22 cellular contexts compared by ENCODE assay signal in the genomic region with DNA sequence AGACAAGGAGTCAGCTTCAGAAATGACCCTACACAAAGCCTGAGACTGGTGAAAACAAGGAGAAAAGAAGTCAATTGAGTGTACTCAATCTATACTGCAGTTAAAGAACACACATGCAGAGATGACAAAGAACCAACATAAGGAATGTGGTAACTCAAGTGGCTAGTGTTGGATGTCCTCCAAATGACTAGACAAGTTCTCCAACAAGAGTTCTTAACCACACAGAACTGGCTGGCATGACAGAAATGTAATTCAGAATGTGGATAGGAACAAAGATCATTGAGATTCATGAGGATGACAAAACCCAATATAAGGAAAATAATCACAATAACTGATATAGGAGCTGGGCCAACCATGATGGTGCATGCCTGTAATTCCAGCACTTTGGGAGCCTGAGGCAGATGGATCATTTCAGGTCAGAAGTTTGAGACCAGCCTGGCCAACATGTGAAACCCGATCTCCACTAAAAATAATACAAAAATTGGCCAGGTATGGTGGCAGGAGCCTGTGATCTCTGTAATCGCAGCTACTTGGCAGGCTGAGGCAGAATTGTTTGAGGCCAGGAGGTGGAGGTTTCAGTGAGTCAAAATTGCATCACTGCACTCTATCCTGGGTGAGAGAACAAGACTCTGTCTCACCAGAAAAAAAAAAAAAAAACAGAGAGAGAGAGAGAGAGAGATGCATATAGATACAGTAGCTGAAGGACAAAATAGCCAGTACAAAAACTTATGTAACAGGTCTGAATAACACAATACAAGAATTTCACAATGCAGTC.
DNase-seq lines count a peak whose midpoint lies in the region; FAIRE-seq and TF ChIP-seq lines count a peak whose summit lies in the region.
"Had no signal": no experiment of that assay in that cellular context is flagged by ENCODE, and none has a peak within 500 bp of the region (broad histone marks: within the 10 kb centered on the region; RNA-seq: fewer than 3 reads in every experiment).

No MANE protein-coding gene starts in this region.

- H4K20me1 ChIP-seq in endothelial cell of umbilical vein (replicated peaks; ENCODE audit: control insufficient read depth, extremely low read depth, insufficient read depth, low read length), result no peaks in the 10 kb centered on the region
- H4K20me1 ChIP-seq: BLaER1 treated with 17β-estradiol and CSF1 and Interleukin-3, amounts not matched to agents 10 nM and 100 nM had no signal

- POLR2A ChIA-PET in endothelial cell of umbilical vein (lab: Charles Lee), result no interaction called here

- H3K4me3 ChIP-seq in AG10803 (ENCODE audit: low read length), result no peak overlapping the region
- no peak overlapping the region for H3K4me3 ChIP-seq in endothelial cell of umbilical vein (replicated peaks in 1 of 3; ENCODE audit: insufficient read depth in 1 of 3, low read depth in 1 of 3, low read length in 3 of 3)
- no peak overlapping the region for H3K4me3 ChIP-seq in mesenchymal stem cell (ENCODE audit: insufficient read depth in 1 of 2, low read depth in 1 of 2, low read length in 2 of 2)
- H3K4me3 ChIP-seq in esophagus muscularis mucosa, result no peak overlapping the region
- H3K4me3 ChIP-seq: A549; BLaER1 treated with 17β-estradiol and CSF1 and Interleukin-3, amounts not matched to agents 10 nM and 100 nM; HAP-1 had no signal

- H3K9me3 ChIP-seq in endothelial cell of umbilical vein (replicated peaks; ENCODE audit: control insufficient read depth, insufficient read depth, low read length) (no peaks in the 10 kb centered on the region), mesenchymal stem cell (ENCODE audit: control insufficient read depth, low read length) (no peaks in the 10 kb centered on the region), esophagus muscularis mucosa (no peaks in the 10 kb centered on the region)
- H3K9me3 ChIP-seq: A549; BLaER1 treated with 17β-estradiol and CSF1 and Interleukin-3, amounts not matched to agents 10 nM and 100 nM; HAP-1 had no signal

- H2BK120ac ChIP-seq in mesenchymal stem cell (ENCODE audit: low read depth, low read length), result no peak overlapping the region

- DNase-seq in AG10803 (ENCODE audit: low read depth) (peak; percentile 0), MV-4-11 (lab: John Stamatoyannopoulos, UW) (peak; percentile 48), endothelial cell of umbilical vein (ENCODE audit: low read depth, low spot score) (no peak), mesenchymal stem cell (peak; percentile 45), esophagus muscularis mucosa (ENCODE audit: extremely low spot score) (no peak), medulla oblongata (ENCODE audit: extremely low spot score) (no peak), H54 (ENCODE audit: insufficient read length, low spot score) (no peak)
- DNase-seq in stimulated activated CD4-positive, alpha-beta T cell treated with anti-CD3 and anti-CD28 coated beads, Interleukin-2, amount 100 ng/mL, for 48 hours, result no peak
- DNase-seq: Calu3; CD8-positive, alpha-beta T cell; Karpas-422; NCI-H1105; NCI-H2081; NCI-H2227 treated with DMSO at 0.1 percent for 48 hours; NCI-H524; NCI-H82; OCI-M1; SIG-M5 had no signal

- TF ChIP-seq POLR2A in endothelial cell of umbilical vein (IDR thresholded peaks at IDR 0.05; ENCODE audit: low read depth, low read length) (no peak), esophagus muscularis mucosa (IDR thresholded peaks at IDR 0.05; ENCODE audit: low read depth) (no peak), H54 (IDR thresholded peaks at IDR 0.05; ENCODE audit: low read depth, low read length) (no peak)

- peak; percentile 21 for FAIRE-seq in endothelial cell of umbilical vein (lab: Jason Lieb, UNC)
- FAIRE-seq in H54 (lab: Jason Lieb, UNC), result no peak
- FAIRE-seq: A549, GM12891 had no signal

- H2AK5ac ChIP-seq in mesenchymal stem cell (ENCODE audit: low read length, severe bottlenecking), result no peak overlapping the region

- H3K27ac ChIP-seq in endothelial cell of umbilical vein (ENCODE audit: insufficient read depth, low read depth, low read length) (no peak overlapping the region), mesenchymal stem cell (ENCODE audit: low read length, poor library complexity, severe bottlenecking) (no peak overlapping the region), esophagus muscularis mucosa (replicated peaks in 1 of 4) (no peak overlapping the region)
- H3K27ac ChIP-seq: A549; BLaER1 treated with 17β-estradiol and CSF1 and Interleukin-3, amounts not matched to agents 10 nM and 100 nM had no signal

- WGBS in mesenchymal stem cell, result no CpG with 5 or more reads among the region's 2 CpGs
- WGBS in esophagus muscularis mucosa, result no CpG with 5 or more reads among the region's 2 CpGs

- H4K8ac ChIP-seq in mesenchymal stem cell (ENCODE audit: low read length), result no peak overlapping the region

- H3K36me3 ChIP-seq in endothelial cell of umbilical vein (ENCODE audit: control insufficient read depth in 2 of 2, extremely low read depth in 1 of 2, insufficient read depth in 2 of 2, low read length in 2 of 2) (no peaks in the 10 kb centered on the region), mesenchymal stem cell (ENCODE audit: control insufficient read depth in 1 of 2, insufficient read depth in 2 of 2, low read depth in 1 of 2, low read length in 2 of 2) (no peaks in the 10 kb centered on the region), esophagus muscularis mucosa (no peaks in the 10 kb centered on the region)
- H3K36me3 ChIP-seq: BLaER1 treated with 17β-estradiol and CSF1 and Interleukin-3, amounts not matched to agents 10 nM and 100 nM; HAP-1 had no signal

- no peak overlapping the region for H2BK5ac ChIP-seq in mesenchymal stem cell (ENCODE audit: low read depth, low read length, poor library complexity, severe bottlenecking)

- TF ChIP-seq EP300 in esophagus muscularis mucosa (IDR thresholded peaks at IDR 0.05), result no peak

- H2BK12ac ChIP-seq in mesenchymal stem cell (ENCODE audit: low read length in 2 of 2), result no peak overlapping the region

- H3K79me1 ChIP-seq in mesenchymal stem cell (replicated peaks; ENCODE audit: low read length, poor library complexity, severe bottlenecking), result no peaks in the 10 kb centered on the region

- no peak for TF ChIP-seq CTCF in AG10803 (conservative IDR thresholded peaks at IDR 0.05; ENCODE audit: low read length)
- TF ChIP-seq CTCF in endothelial cell of umbilical vein (IDR thresholded peaks at IDR 0.05; ENCODE audit: extremely low read depth in 1 of 2, insufficient read depth in 1 of 2, low read depth in 1 of 2, low read length in 2 of 2), result no peak
- no peak for TF ChIP-seq CTCF in esophagus muscularis mucosa (IDR thresholded peaks at IDR 0.05)

- H3K18ac ChIP-seq in mesenchymal stem cell (ENCODE audit: low read depth in 1 of 2, low read length in 2 of 2), result no peak overlapping the region

- intact Hi-C loops in endothelial cell of umbilical vein (cut with micrococcal nuclease) (no loop called here), esophagus muscularis mucosa (cut with DNase I) (no loop called here)

- H4K91ac ChIP-seq in mesenchymal stem cell (ENCODE audit: low read length), result no peak overlapping the region

- H3K14ac ChIP-seq in mesenchymal stem cell (ENCODE audit: low read length in 2 of 2), result no peak overlapping the region

- H3K4me1 ChIP-seq in endothelial cell of umbilical vein (ENCODE audit: control insufficient read depth, extremely low read depth, insufficient read depth, low read length) (no peaks in the 10 kb centered on the region), mesenchymal stem cell (ENCODE audit: control insufficient read depth, insufficient read depth, low read depth, low read length) (peaks cover 2% of the 10 kb centered on the region), esophagus muscularis mucosa (no peaks in the 10 kb centered on the region)
- H3K4me1 ChIP-seq: A549; BLaER1 treated with 17β-estradiol and CSF1 and Interleukin-3, amounts not matched to agents 10 nM and 100 nM; HAP-1 had no signal

- no peaks in the 10 kb centered on the region for H3K9me1 ChIP-seq in endothelial cell of umbilical vein (replicated peaks; ENCODE audit: control insufficient read depth, extremely low read depth, insufficient read depth, low read length)

- H2BK15ac ChIP-seq in mesenchymal stem cell (ENCODE audit: low read depth, poor library complexity, severe bottlenecking), result no peak overlapping the region

- no peak overlapping the region for H3K9ac ChIP-seq in endothelial cell of umbilical vein (replicated peaks; ENCODE audit: extremely low read depth, insufficient read depth, low read length)
- no peak overlapping the region for H3K9ac ChIP-seq in mesenchymal stem cell (ENCODE audit: low read length)
- H3K9ac ChIP-seq: BLaER1 treated with 17β-estradiol and CSF1 and Interleukin-3, amounts not matched to agents 10 nM and 100 nM had no signal

- H3K79me2 ChIP-seq in endothelial cell of umbilical vein (ENCODE audit: control insufficient read depth, insufficient read depth, low read length), result no peaks in the 10 kb centered on the region

- BruUV-seq in endothelial cell of umbilical vein (replicated peaks; lab: Mats Ljungman, UMichigan), result no TSS peak

- H3K23ac ChIP-seq in mesenchymal stem cell (ENCODE audit: low read length in 2 of 2), result no peak overlapping the region

- H3K27me3 ChIP-seq in endothelial cell of umbilical vein (ENCODE audit: control insufficient read depth in 2 of 2, insufficient read depth in 2 of 2, low read length in 2 of 2) (no peaks in the 10 kb centered on the region), mesenchymal stem cell (ENCODE audit: control insufficient read depth in 1 of 2, insufficient read depth in 1 of 2, low read length in 2 of 2) (no peaks in the 10 kb centered on the region), esophagus muscularis mucosa (no peaks in the 10 kb centered on the region)
- H3K27me3 ChIP-seq: BLaER1 treated with 17β-estradiol and CSF1 and Interleukin-3, amounts not matched to agents 10 nM and 100 nM had no signal

- dilution Hi-C loops in endothelial cell of umbilical vein (cut with MboI; ENCODE audit: extremely low pct_ligation_motif_present, low sequenced_read_pairs), result no loop called here

- H3K4me2 ChIP-seq in endothelial cell of umbilical vein (ENCODE audit: insufficient read depth, low read length) (no peak overlapping the region), mesenchymal stem cell (ENCODE audit: low read length, poor library complexity, severe bottlenecking) (no peak overlapping the region)
- H3K4me2 ChIP-seq: A549; BLaER1 treated with 17β-estradiol and CSF1 and Interleukin-3, amounts not matched to agents 10 nM and 100 nM had no signal

- H3K4ac ChIP-seq in mesenchymal stem cell (ENCODE audit: low read depth in 1 of 2, low read length in 2 of 2), result no peak overlapping the region

- H2AFZ ChIP-seq in endothelial cell of umbilical vein (ENCODE audit: low read depth, low read length) (no peak overlapping the region), mesenchymal stem cell (ENCODE audit: low read depth, low read length) (no peak overlapping the region)

- CTCF ChIA-PET in endothelial cell of umbilical vein (lab: Charles Lee), result no interaction called here

TF ChIP-seq in endothelial cell of umbilical vein, 7 proteins besides CTCF, POLR2A, EP300 and RAD21 (continues in another document):
- TF ChIP-seq, protein P1, sequence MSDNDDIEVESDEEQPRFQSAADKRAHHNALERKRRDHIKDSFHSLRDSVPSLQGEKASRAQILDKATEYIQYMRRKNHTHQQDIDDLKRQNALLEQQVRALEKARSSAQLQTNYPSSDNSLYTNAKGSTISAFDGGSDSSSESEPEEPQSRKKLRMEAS (IDR thresholded peaks at IDR 0.05; ENCODE audit: insufficient read depth, insufficient read length), result no peak
- no peak for TF ChIP-seq EZH2 (IDR thresholded peaks at IDR 0.05; ENCODE audit: borderline replicate concordance, low read depth, low read length, severe bottlenecking)

Comparison
In these comparisons a context has a peak if more than half of its experiments do, and no peak if none do; other contexts are left out.
1. DNase-seq: peak in AG10803 (single experiment), MV-4-11 (single experiment) and mesenchymal stem cell (single experiment); none in endothelial cell of umbilical vein (single experiment), stimulated activated CD4-positive, alpha-beta T cell treated with anti-CD3 and anti-CD28 coated beads, Interleukin-2, amount 100 ng/mL, for 48 hours (0 of 2), esophagus muscularis mucosa (single experiment), medulla oblongata (single experiment) and H54 (single experiment).